Comparison of ENCODE assay signal across 16 cellular contexts in genomic region chr15:75109021-75109690, GRCh38.
DNase-seq lines count a peak whose midpoint lies in the region; ATAC-seq, FAIRE-seq and TF ChIP-seq lines count a peak whose summit lies in the region.
"Had no signal": no experiment of that assay in that cellular context is flagged by ENCODE, and none has a peak within 500 bp of the region (broad histone marks: within the 10 kb centered on the region; RNA-seq: fewer than 3 reads in every experiment).

No MANE protein-coding gene starts in this region.

- H2BK5ac ChIP-seq in mesenchymal stem cell (ENCODE audit: low read depth, low read length, poor library complexity, severe bottlenecking) (no peak overlapping the region), mesendoderm (ENCODE audit: low read length) (no peak overlapping the region)

- H4K5ac ChIP-seq in mesendoderm (ENCODE audit: low read length): no peak overlapping the region

- peak overlapping the region; percentile 19 for H4K8ac ChIP-seq in mesenchymal stem cell (ENCODE audit: low read length)
- no peak overlapping the region for H4K8ac ChIP-seq in mesendoderm (ENCODE audit: low read depth, low read length)

- H3K23ac ChIP-seq in mesenchymal stem cell (ENCODE audit: low read length in 2 of 2) (no peak overlapping the region), mesendoderm (ENCODE audit: low read length) (no peak overlapping the region)

- no peak for FAIRE-seq in kidney (lab: Jason Lieb, UNC)
- FAIRE-seq: K562 had no signal

- peaks cover 41% of the 10 kb centered on the region for H3K4me1 Mint-ChIP-seq in activated CD8-positive, alpha-beta T cell treated with anti-CD3 and anti-CD28 coated beads for 36 hours (ENCODE audit: low read depth)

- intact Hi-C loops in activated CD8-positive, alpha-beta T cell treated with anti-CD3 and anti-CD28 coated beads for 36 hours (cut with micrococcal nuclease): no loop called here
- intact Hi-C loops in kidney (cut with DNase I): no loop called here

- peaks cover 8% of the 10 kb centered on the region for H3K9me3 Mint-ChIP-seq in activated CD8-positive, alpha-beta T cell treated with anti-CD3 and anti-CD28 coated beads for 36 hours

- H3K18ac ChIP-seq in mesenchymal stem cell (ENCODE audit: low read depth in 1 of 2, low read length in 2 of 2): peak overlapping the region in 1 of 2 experiments; percentile 41
- H3K18ac ChIP-seq in mesendoderm (ENCODE audit: low read length): no peak overlapping the region

- no peaks in the 10 kb centered on the region for H3K79me2 ChIP-seq in mesendoderm (ENCODE audit: control insufficient read depth, insufficient read depth, low read length)

- peaks cover 4% of the 10 kb centered on the region for H3K27me3 ChIP-seq in AG04450 (ENCODE audit: control insufficient read depth, insufficient read depth, low read length)
- no peaks in the 10 kb centered on the region for H3K27me3 ChIP-seq in mesenchymal stem cell (ENCODE audit: control insufficient read depth in 1 of 2, insufficient read depth in 1 of 2, low read length in 2 of 2)
- no peaks in the 10 kb centered on the region for H3K27me3 ChIP-seq in mesendoderm (ENCODE audit: insufficient read depth, low read length, poor library complexity)
- H3K27me3 ChIP-seq: BE2C, dorsolateral prefrontal cortex had no signal

- H3K4me2 ChIP-seq in mesenchymal stem cell (ENCODE audit: low read length, poor library complexity, severe bottlenecking) (no peak overlapping the region), mesendoderm (ENCODE audit: low read length) (no peak overlapping the region)

- H3K9ac ChIP-seq in mesenchymal stem cell (ENCODE audit: low read length) (no peak overlapping the region), mesendoderm (ENCODE audit: low read length) (no peak overlapping the region), kidney (ENCODE audit: low read length in 2 of 2) (no peak overlapping the region)
- H3K9ac ChIP-seq: GM23248 had no signal

- H3K36me3 Mint-ChIP-seq in activated CD8-positive, alpha-beta T cell treated with anti-CD3 and anti-CD28 coated beads for 36 hours (ENCODE audit: low read depth): peaks cover 7% of the 10 kb centered on the region

- H3K14ac ChIP-seq in mesenchymal stem cell (ENCODE audit: low read length in 2 of 2): peak overlapping the region in 1 of 2 experiments; percentile 58

- peak overlapping the region in 1 of 2 experiments; percentile 54 for H2BK12ac ChIP-seq in mesenchymal stem cell (ENCODE audit: low read length in 2 of 2)

- H4K91ac ChIP-seq in mesenchymal stem cell (ENCODE audit: low read length): no peak overlapping the region

- H3K36me3 ChIP-seq in HEK293 (ENCODE audit: control insufficient read depth in 2 of 2, insufficient read depth in 1 of 2, low read length in 2 of 2) (no peaks in the 10 kb centered on the region), mesenchymal stem cell (ENCODE audit: control insufficient read depth in 1 of 2, insufficient read depth in 2 of 2, low read depth in 1 of 2, low read length in 2 of 2) (no peaks in the 10 kb centered on the region), mesendoderm (ENCODE audit: control insufficient read depth, insufficient read depth, low read length) (no peaks in the 10 kb centered on the region), kidney (ENCODE audit: control insufficient read depth in 1 of 2, insufficient read depth in 2 of 2, low read length in 2 of 2) (no peaks in the 10 kb centered on the region)
- H3K36me3 ChIP-seq: BE2C had no signal

- no peak for DNase-seq in AG04450 (ENCODE audit: low read depth, low spot score)
- DNase-seq in activated CD8-positive, alpha-beta T cell treated with anti-CD3 and anti-CD28 coated beads for 36 hours: no peak
- DNase-seq in mesenchymal stem cell: no peak
- no peak for DNase-seq in mesendoderm
- DNase-seq in COR-L47 (lab: John Stamatoyannopoulos, UW): no peak
- DNase-seq in kidney: no peak
- DNase-seq: amygdala, BE2C, dorsolateral prefrontal cortex, NCI-H1694, NCI-H526 treated with DMSO at 0.1 percent for 48 hours had no signal

- WGBS in mesenchymal stem cell: 86% methylated on average over 16 of the region's 16 CpGs
- WGBS in mesendoderm (ENCODE audit: extremely low coverage, insufficient coverage, low lambda C conversion rate): no CpG with 5 or more reads among the region's 16 CpGs

- H3K79me1 ChIP-seq in mesenchymal stem cell (replicated peaks; ENCODE audit: low read length, poor library complexity, severe bottlenecking) (no peaks in the 10 kb centered on the region), mesendoderm (ENCODE audit: low read length) (no peaks in the 10 kb centered on the region)

- H2BK120ac ChIP-seq in mesenchymal stem cell (ENCODE audit: low read depth, low read length) (no peak overlapping the region), mesendoderm (ENCODE audit: low read depth, low read length) (no peak overlapping the region)

- H3K4me3 ChIP-seq in AG04450 (ENCODE audit: low read depth, low read length) (no peak overlapping the region), HEK293 (ENCODE audit: low read depth, low read length) (no peak overlapping the region), mesenchymal stem cell (ENCODE audit: insufficient read depth in 1 of 2, low read depth in 1 of 2, low read length in 2 of 2) (no peak overlapping the region), mesendoderm (ENCODE audit: low read length) (no peak overlapping the region), kidney (ENCODE audit: low read length in 2 of 2) (no peak overlapping the region)
- H3K4me3 ChIP-seq: dorsolateral prefrontal cortex, GM23248, K562 had no signal

- H2AK5ac ChIP-seq in mesenchymal stem cell (ENCODE audit: low read length, severe bottlenecking) (peak overlapping the region; percentile 30), mesendoderm (ENCODE audit: low read length) (no peak overlapping the region)

- peak overlapping the region; percentile 71 for H2BK15ac ChIP-seq in mesenchymal stem cell (ENCODE audit: low read depth, poor library complexity, severe bottlenecking)
- no peak overlapping the region for H2BK15ac ChIP-seq in mesendoderm (replicated peaks; ENCODE audit: low read depth)

- H3K4ac ChIP-seq in mesenchymal stem cell (ENCODE audit: low read depth in 1 of 2, low read length in 2 of 2) (peak overlapping the region in 1 of 2 experiments; percentile 57), mesendoderm (ENCODE audit: low read depth, low read length) (no peak overlapping the region)

- H3K56ac ChIP-seq in mesendoderm (ENCODE audit: low read length): no peak overlapping the region

- H3K27ac ChIP-seq in AG04450 (ENCODE audit: low read depth, low read length): peak overlapping the region; percentile 11
- H3K27ac ChIP-seq in HEK293 (ENCODE audit: extremely low read depth, low read depth, low read length): no peak overlapping the region
- H3K27ac ChIP-seq in mesenchymal stem cell (ENCODE audit: low read length, poor library complexity, severe bottlenecking): no peak overlapping the region
- H3K27ac ChIP-seq in mesendoderm (ENCODE audit: low read depth, low read length): no peak overlapping the region
- H3K27ac ChIP-seq in kidney (ENCODE audit: low read depth in 2 of 2, low read length in 2 of 2): no peak overlapping the region
- H3K27ac ChIP-seq: dorsolateral prefrontal cortex had no signal

- H3K9me3 ChIP-seq in AG04450 (ENCODE audit: control insufficient read depth, insufficient read depth, low read length) (peaks cover 5% of the 10 kb centered on the region), HEK293 (ENCODE audit: control insufficient read depth, insufficient read depth, low read depth, low read length) (no peaks in the 10 kb centered on the region), mesenchymal stem cell (ENCODE audit: control insufficient read depth, low read length) (no peaks in the 10 kb centered on the region), kidney (ENCODE audit: control insufficient read depth in 1 of 2, low read length in 2 of 2) (peaks cover 0 to 7% of the 10 kb centered on the region in 2 donors)
- H3K9me3 ChIP-seq: BE2C had no signal

- H3K27me3 Mint-ChIP-seq in activated CD8-positive, alpha-beta T cell treated with anti-CD3 and anti-CD28 coated beads for 36 hours: peaks cover 23% of the 10 kb centered on the region

- H3K4me3 Mint-ChIP-seq in activated CD8-positive, alpha-beta T cell treated with anti-CD3 and anti-CD28 coated beads for 36 hours: no peak overlapping the region
- H3K4me3 Mint-ChIP-seq: mesothelial cell of epicardium had no signal

- POLR2A ChIA-PET in AG04450 (lab: Yijun Ruan, JAX): no interaction called here
- POLR2A ChIA-PET in HEK293 (lab: Yijun Ruan, JAX): interaction anchor here (0.5 kb wide), 1 partner anchor 88 kb away, joined by 3 read pairs; no protein-coding TSS in a partner anchor
- POLR2A ChIA-PET in activated CD8-positive, alpha-beta T cell treated with anti-CD3 and anti-CD28 coated beads for 36 hours (lab: Charles Lee): interaction anchor here (0.6 to 1.8 kb wide), 9 partner anchors 14 to 259 kb away, joined by 3 to 11 read pairs (median 3); partner anchors contain the start of genes C15orf39, MAN2C1 and PPCDC

- peak overlapping the region; percentile 80 for H3K27ac Mint-ChIP-seq in activated CD8-positive, alpha-beta T cell treated with anti-CD3 and anti-CD28 coated beads for 36 hours

- H2AFZ ChIP-seq in mesenchymal stem cell (ENCODE audit: low read depth, low read length): no peak overlapping the region
- H2AFZ ChIP-seq: GM23248 had no signal

- H3K4me1 ChIP-seq in HEK293 (ENCODE audit: control insufficient read depth, insufficient read depth, low read length) (no peaks in the 10 kb centered on the region), mesenchymal stem cell (ENCODE audit: control insufficient read depth, insufficient read depth, low read depth, low read length) (peaks cover 35% of the 10 kb centered on the region), mesendoderm (ENCODE audit: control insufficient read depth, low read depth, low read length) (no peaks in the 10 kb centered on the region), kidney (ENCODE audit: control insufficient read depth in 1 of 2, insufficient read depth in 1 of 2, low read depth in 1 of 2, low read length in 2 of 2) (peaks cover 6 to 10% of the 10 kb centered on the region in 2 donors)
- H3K4me1 ChIP-seq: BE2C had no signal

- TF ChIP-seq CTCF in AG04450 (IDR thresholded peaks at IDR 0.05; ENCODE audit: low read depth, low read length) (no peak), HEK293 (tag by site-specific recombination; IDR thresholded peaks at IDR 0.05) (no peak), kidney (IDR thresholded peaks at IDR 0.05; ENCODE audit: borderline replicate concordance, extremely low read depth, insufficient read depth) (no peak)
- no peak for TF ChIP-seq CTCF in activated CD8-positive, alpha-beta T cell treated with anti-CD3 and anti-CD28 coated beads for 36 hours (IDR thresholded peaks at IDR 0.05)

- ATAC-seq in activated CD8-positive, alpha-beta T cell treated with anti-CD3 and anti-CD28 coated beads for 36 hours: no peak
- ATAC-seq in GM19463 (IDR thresholded peaks at IDR 0.05; ENCODE audit: unreplicated experiment): no peak

- CTCF ChIA-PET in AG04450 (lab: Charles Lee): no interaction called here
- CTCF ChIA-PET in HEK293 (lab: Yijun Ruan, JAX): interaction anchor here (0.6 to 1.3 kb wide), 3 partner anchors 79 to 207 kb away, joined by 3 to 4 read pairs (median 3); no protein-coding TSS in a partner anchor
- CTCF ChIA-PET in activated CD8-positive, alpha-beta T cell treated with anti-CD3 and anti-CD28 coated beads for 36 hours (lab: Charles Lee): interaction anchor here (1.3 to 2.5 kb wide), 6 partner anchors 21 to 95 kb away, joined by 3 to 13 read pairs (median 6); partner anchors contain the start of gene C15orf39
